Comparison of ENCODE assay signal across 19 cellular contexts in the genomic region with DNA sequence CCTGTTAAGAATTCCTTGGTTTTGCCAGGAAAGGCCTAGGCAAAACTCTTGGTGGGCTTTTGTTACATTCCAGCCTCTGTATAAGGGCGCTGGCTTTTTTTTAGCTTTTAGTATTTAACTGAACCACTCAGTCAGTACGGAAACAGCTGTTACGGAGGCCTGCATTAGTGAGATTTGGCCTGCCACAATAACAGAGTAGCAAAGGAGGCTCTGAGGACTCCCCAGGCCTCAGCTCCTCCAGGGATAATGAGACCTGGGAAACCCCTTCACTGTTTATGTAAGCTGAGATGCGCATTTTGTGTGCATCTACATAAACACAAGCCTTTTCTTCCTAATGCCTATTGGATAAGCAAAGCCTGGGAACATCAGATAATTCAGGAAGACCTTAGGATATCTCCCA.
DNase-seq lines count a peak whose midpoint lies in the region; ATAC-seq and TF ChIP-seq lines count a peak whose summit lies in the region.
"Had no signal": no experiment of that assay in that cellular context is flagged by ENCODE, and none has a peak within 500 bp of the region (broad histone marks: within the 10 kb centered on the region; RNA-seq: fewer than 3 reads in every experiment).

No MANE protein-coding gene starts in this region.

- H3K27me3 ChIP-seq in left ventricle myocardium inferior (ENCODE audit: low read depth) (no peaks in the 10 kb centered on the region), right atrium auricular region (no peaks in the 10 kb centered on the region), ectodermal cell (ENCODE audit: control insufficient read depth, insufficient read depth, low read length, poor library complexity, severe bottlenecking) (no peaks in the 10 kb centered on the region), mesenchymal stem cell (ENCODE audit: control insufficient read depth in 1 of 2, insufficient read depth in 1 of 2, low read length in 2 of 2) (no peaks in the 10 kb centered on the region)
- H3K27me3 ChIP-seq: foreskin keratinocyte, neutrophil, upper lobe of left lung had no signal

- DNase-seq in left ventricle myocardium inferior (no peak), right atrium auricular region (ENCODE audit: low spot score) (no peak), mesenchymal stem cell (peak; percentile 22), SHP77 treated with DMSO at 0.1 percent for 48 hours (lab: John Stamatoyannopoulos, UW) (no peak), AG08396 (ENCODE audit: low spot score) (no peak)
- no peak for DNase-seq in activated naive CD4-positive, alpha-beta T cell treated with anti-CD3 and anti-CD28 coated beads, Interleukin-2, amount 50 U/mL, for 72 hours (ENCODE audit: low spot score in 2 of 2)
- no peak for DNase-seq in NK-92 treated with Interleukin-12 subunit alpha and Interleukin-12 subunit beta, amount 100 ng/mL, for 24 hours (lab: John Stamatoyannopoulos, UW)
- DNase-seq: activated CD4-positive, alpha-beta T cell treated with anti-CD3 and anti-CD28 coated beads for 36 hours; activated CD8-positive, alpha-beta memory T cell treated with anti-CD3 and anti-CD28 coated beads, Interleukin-2, amount 50 U/mL, for 4 hours; anterior cingulate cortex; foreskin keratinocyte; HFFc6; NCI-H146; retina; stimulated activated naive CD4-positive, alpha-beta T cell; T1000; upper lobe of left lung had no signal

- no peak overlapping the region for H3K4me3 ChIP-seq in left ventricle myocardium inferior
- H3K4me3 ChIP-seq in right atrium auricular region: no peak overlapping the region
- H3K4me3 ChIP-seq in ectodermal cell (ENCODE audit: insufficient read depth, low read depth, low read length): no peak overlapping the region
- H3K4me3 ChIP-seq in mesenchymal stem cell (ENCODE audit: insufficient read depth in 1 of 2, low read depth in 1 of 2, low read length in 2 of 2): no peak overlapping the region
- H3K4me3 ChIP-seq: upper lobe of left lung had no signal

- intact Hi-C loops in left ventricle myocardium inferior (cut with micrococcal nuclease): no loop called here

- H3K36me3 Mint-ChIP-seq in activated naive CD4-positive, alpha-beta T cell treated with anti-CD3 and anti-CD28 coated beads, Interleukin-2, amount 50 U/mL, for 72 hours: no peaks in the 10 kb centered on the region

- H3K27ac ChIP-seq in left ventricle myocardium inferior (replicated peaks): peak overlapping the region; percentile 36
- H3K27ac ChIP-seq in right atrium auricular region: peak overlapping the region in 1 of 2 donors; percentile 8
- peak overlapping the region; percentile 74 for H3K27ac ChIP-seq in ectodermal cell (ENCODE audit: insufficient read depth, low read depth, low read length, poor library complexity, severe bottlenecking)
- no peak overlapping the region for H3K27ac ChIP-seq in mesenchymal stem cell (ENCODE audit: low read length, poor library complexity, severe bottlenecking)
- H3K27ac ChIP-seq: foreskin keratinocyte, neutrophil, upper lobe of left lung had no signal

- H2AK5ac ChIP-seq in mesenchymal stem cell (ENCODE audit: low read length, severe bottlenecking): no peak overlapping the region

- H3K9ac ChIP-seq in mesenchymal stem cell (ENCODE audit: low read length): no peak overlapping the region

- no peak overlapping the region for H3K4me2 ChIP-seq in mesenchymal stem cell (ENCODE audit: low read length, poor library complexity, severe bottlenecking)

- H3K27ac Mint-ChIP-seq in activated naive CD4-positive, alpha-beta T cell treated with anti-CD3 and anti-CD28 coated beads, Interleukin-2, amount 50 U/mL, for 72 hours: peak overlapping the region in 1 of 2 donors; percentile 50
- H3K27ac Mint-ChIP-seq: activated CD4-positive, alpha-beta T cell treated with anti-CD3 and anti-CD28 coated beads for 36 hours; HFFc6 had no signal

- peaks cover 19% of the 10 kb centered on the region for H3K36me3 ChIP-seq in left ventricle myocardium inferior
- peaks cover 3% of the 10 kb centered on the region for H3K36me3 ChIP-seq in right atrium auricular region
- H3K36me3 ChIP-seq in ectodermal cell (ENCODE audit: control insufficient read depth, insufficient read depth, low read length): peaks cover 8% of the 10 kb centered on the region
- peaks cover 6 to 39% of the 10 kb centered on the region in 2 experiments for H3K36me3 ChIP-seq in mesenchymal stem cell (ENCODE audit: control insufficient read depth in 1 of 2, insufficient read depth in 2 of 2, low read depth in 1 of 2, low read length in 2 of 2)

- no peak overlapping the region for H2BK12ac ChIP-seq in mesenchymal stem cell (ENCODE audit: low read length in 2 of 2)

- no peak overlapping the region for H2BK120ac ChIP-seq in mesenchymal stem cell (ENCODE audit: low read depth, low read length)

- no peak overlapping the region for H2AFZ ChIP-seq in mesenchymal stem cell (ENCODE audit: low read depth, low read length)

- WGBS in ectodermal cell, 2 experiments: 39 to 45% methylated on average over 4 of the region's 4 CpGs
- WGBS in mesenchymal stem cell: 65% methylated on average over 3 of the region's 4 CpGs

- H3K4me1 ChIP-seq in left ventricle myocardium inferior (peaks cover 29% of the 10 kb centered on the region), right atrium auricular region (peaks cover 0 to 11% of the 10 kb centered on the region in 2 donors), ectodermal cell (ENCODE audit: control insufficient read depth, insufficient read depth, low read length) (peaks cover 13% of the 10 kb centered on the region), mesenchymal stem cell (ENCODE audit: control insufficient read depth, insufficient read depth, low read depth, low read length) (peaks cover 3% of the 10 kb centered on the region)

- no peak for TF ChIP-seq CTCF in left ventricle myocardium inferior (IDR thresholded peaks at IDR 0.05; ENCODE audit: borderline replicate concordance)
- no peak for TF ChIP-seq CTCF in right atrium auricular region (IDR thresholded peaks at IDR 0.05)

- no peak overlapping the region for H4K8ac ChIP-seq in mesenchymal stem cell (ENCODE audit: low read length)

- H4K91ac ChIP-seq in mesenchymal stem cell (ENCODE audit: low read length): no peak overlapping the region

- no peaks in the 10 kb centered on the region for H3K9me3 Mint-ChIP-seq in activated naive CD4-positive, alpha-beta T cell treated with anti-CD3 and anti-CD28 coated beads, Interleukin-2, amount 50 U/mL, for 72 hours
- H3K9me3 Mint-ChIP-seq: HFFc6 had no signal

- peaks cover 13% of the 10 kb centered on the region for H3K79me1 ChIP-seq in mesenchymal stem cell (replicated peaks; ENCODE audit: low read length, poor library complexity, severe bottlenecking)

- H3K9me3 ChIP-seq in left ventricle myocardium inferior (replicated peaks): no peaks in the 10 kb centered on the region
- no peaks in the 10 kb centered on the region for H3K9me3 ChIP-seq in right atrium auricular region
- H3K9me3 ChIP-seq in ectodermal cell (ENCODE audit: control insufficient read depth, low read length): no peaks in the 10 kb centered on the region
- no peaks in the 10 kb centered on the region for H3K9me3 ChIP-seq in mesenchymal stem cell (ENCODE audit: control insufficient read depth, low read length)
- H3K9me3 ChIP-seq: neutrophil, upper lobe of left lung had no signal

- H3K18ac ChIP-seq in mesenchymal stem cell (ENCODE audit: low read depth in 1 of 2, low read length in 2 of 2): no peak overlapping the region

- H3K23ac ChIP-seq in mesenchymal stem cell (ENCODE audit: low read length in 2 of 2): no peak overlapping the region

- H2BK15ac ChIP-seq in mesenchymal stem cell (ENCODE audit: low read depth, poor library complexity, severe bottlenecking): no peak overlapping the region

- no peak overlapping the region for H3K14ac ChIP-seq in mesenchymal stem cell (ENCODE audit: low read length in 2 of 2)

- no peak for ATAC-seq in activated naive CD4-positive, alpha-beta T cell treated with anti-CD3 and anti-CD28 coated beads, Interleukin-2, amount 50 U/mL, for 72 hours
- ATAC-seq: activated CD4-positive, alpha-beta T cell treated with anti-CD3 and anti-CD28 coated beads for 36 hours; foreskin keratinocyte had no signal

- no peak overlapping the region for H3K4ac ChIP-seq in mesenchymal stem cell (ENCODE audit: low read depth in 1 of 2, low read length in 2 of 2)

- H2BK5ac ChIP-seq in mesenchymal stem cell (ENCODE audit: low read depth, low read length, poor library complexity, severe bottlenecking): no peak overlapping the region
